Comparison of ENCODE assay signal across 19 cellular contexts in the genomic region with DNA sequence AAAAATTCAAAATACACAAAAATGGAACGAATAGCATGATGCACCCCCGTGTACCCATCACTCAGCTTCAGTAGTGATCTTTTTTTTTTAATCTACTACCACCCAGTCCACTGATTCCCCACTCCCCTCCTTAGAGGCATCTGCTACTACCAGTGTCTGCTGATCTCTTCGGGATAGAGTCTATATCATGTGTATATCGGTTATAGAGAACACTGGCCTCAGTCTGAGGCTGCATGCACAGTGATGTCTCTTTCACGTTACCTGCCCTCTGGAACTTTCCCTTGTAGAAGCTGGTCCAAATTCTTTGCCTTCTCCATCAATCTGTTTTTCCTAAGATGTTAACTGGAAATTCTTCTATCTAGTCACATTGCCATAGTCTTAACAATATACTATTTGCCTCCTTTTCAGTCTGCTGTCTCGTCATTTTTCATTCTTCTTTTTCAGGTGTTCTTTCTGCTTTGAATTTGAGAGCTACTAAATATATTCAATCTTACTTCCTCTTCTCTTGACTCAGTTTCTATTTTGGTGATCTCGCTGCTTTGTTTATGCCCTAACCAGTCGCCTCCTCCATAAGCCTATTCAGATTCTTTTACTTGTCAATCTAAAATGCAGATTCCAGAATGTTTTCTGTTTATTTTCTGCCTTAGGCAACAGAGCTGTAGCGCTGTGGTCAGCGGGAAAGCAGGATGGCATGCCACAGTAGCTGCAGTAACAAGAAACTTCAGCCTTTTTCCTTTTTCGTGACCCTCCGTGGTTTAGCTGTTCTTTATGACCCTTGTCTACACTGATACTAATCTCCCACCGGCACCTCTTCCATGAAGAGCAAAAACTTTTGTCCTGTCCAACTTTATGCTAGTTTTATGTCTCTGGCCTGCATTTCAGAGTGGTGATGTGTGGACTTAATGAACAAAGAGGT.
DNase-seq lines count a peak whose midpoint lies in the region; ATAC-seq and TF ChIP-seq lines count a peak whose summit lies in the region.
"Had no signal": no experiment of that assay in that cellular context is flagged by ENCODE, and none has a peak within 500 bp of the region (broad histone marks: within the 10 kb centered on the region; RNA-seq: fewer than 3 reads in every experiment).

No MANE protein-coding gene starts in this region.

- H3K9me3 Mint-ChIP-seq in IgD-negative memory B cell = no peaks in the 10 kb centered on the region
- no peaks in the 10 kb centered on the region for H3K9me3 Mint-ChIP-seq in chondrocyte (ENCODE audit: low read depth)
- no peaks in the 10 kb centered on the region for H3K9me3 Mint-ChIP-seq in stimulated activated memory B cell treated with anti-CD40 and anti-IgM and Interleukin-4, amounts not matched to agents 10 μg/mL and 1 μg/mL and 100 μg/mL, for 72 hours
- no peaks in the 10 kb centered on the region for H3K9me3 Mint-ChIP-seq in activated T-cell treated with anti-CD3 and anti-CD28 coated beads, Interleukin-2, amount 50 U/mL, for 24 hours
- H3K9me3 Mint-ChIP-seq: activated T-cell treated with anti-CD3 and anti-CD28 coated beads, Interleukin-2, amount 50 U/mL, for 72 hours; CD14-positive monocyte; natural killer cell had no signal

- no peak for TF ChIP-seq CTCF in chondrocyte (IDR thresholded peaks at IDR 0.05)

- H3K27me3 Mint-ChIP-seq in IgD-negative memory B cell (no peaks in the 10 kb centered on the region), chondrocyte (ENCODE audit: low read depth) (no peaks in the 10 kb centered on the region)
- H3K27me3 Mint-ChIP-seq in stimulated activated memory B cell treated with anti-CD40 and anti-IgM and Interleukin-4, amounts not matched to agents 10 μg/mL and 1 μg/mL and 100 μg/mL, for 72 hours = no peaks in the 10 kb centered on the region
- no peaks in the 10 kb centered on the region for H3K27me3 Mint-ChIP-seq in activated T-cell treated with anti-CD3 and anti-CD28 coated beads, Interleukin-2, amount 50 U/mL, for 24 hours

- H3K4me3 Mint-ChIP-seq in IgD-negative memory B cell (peak overlapping the region; percentile 10 to 88 (median 78)), chondrocyte (ENCODE audit: unreplicated experiment) (no peak overlapping the region)
- peak overlapping the region; percentile 46 for H3K4me3 Mint-ChIP-seq in stimulated activated memory B cell treated with anti-CD40 and anti-IgM and Interleukin-4, amounts not matched to agents 10 μg/mL and 1 μg/mL and 100 μg/mL, for 72 hours
- H3K4me3 Mint-ChIP-seq in activated T-cell treated with anti-CD3 and anti-CD28 coated beads, Interleukin-2, amount 50 U/mL, for 24 hours = no peak overlapping the region
- H3K4me3 Mint-ChIP-seq: activated T-cell treated with anti-CD3 and anti-CD28 coated beads, Interleukin-2, amount 50 U/mL, for 72 hours; CD14-positive monocyte; natural killer cell had no signal

- no peak for DNase-seq in chondrocyte (ENCODE audit: low spot score)
- DNase-seq in activated T-cell treated with anti-CD3 and anti-CD28 coated beads, Interleukin-2, amount 50 U/mL, for 24 hours = no peak
- DNase-seq in activated naive CD4-positive, alpha-beta T cell (lab: John Stamatoyannopoulos, UW) = no peak
- DNase-seq in NOMO-1 treated with DMSO at 0.1 percent for 48 hours (lab: John Stamatoyannopoulos, UW; ENCODE audit: unreplicated experiment) = no peak
- DNase-seq: activated CD4-positive, alpha-beta T cell treated with anti-CD3 and anti-CD28 coated beads, Interleukin-2, amount 50 U/mL, for 1 hour; activated T-cell treated with anti-CD3 and anti-CD28 coated beads, Interleukin-2, amount 50 U/mL, for 72 hours; aorta; dermis blood vessel endothelial cell; DND-41; left lung; natural killer cell; retina; stimulated activated CD4-positive, alpha-beta T cell treated with anti-CD3 and anti-CD28 coated beads, Interleukin-1b, Interleukin-23, amount 100 ng/mL, for 48 hours; T1000; transverse colon had no signal

- H3K27ac Mint-ChIP-seq in IgD-negative memory B cell (peak overlapping the region in 1 of 3 donors; percentile 18), chondrocyte (ENCODE audit: unreplicated experiment) (peak overlapping the region; percentile 70)
- peak overlapping the region; percentile 20 for H3K27ac Mint-ChIP-seq in stimulated activated memory B cell treated with anti-CD40 and anti-IgM and Interleukin-4, amounts not matched to agents 10 μg/mL and 1 μg/mL and 100 μg/mL, for 72 hours
- no peak overlapping the region for H3K27ac Mint-ChIP-seq in activated T-cell treated with anti-CD3 and anti-CD28 coated beads, Interleukin-2, amount 50 U/mL, for 24 hours
- H3K27ac Mint-ChIP-seq: activated T-cell treated with anti-CD3 and anti-CD28 coated beads, Interleukin-2, amount 50 U/mL, for 72 hours; CD14-positive monocyte; natural killer cell had no signal

- H3K36me3 Mint-ChIP-seq in IgD-negative memory B cell = peaks cover 12% of the 10 kb centered on the region
- peaks cover 14% of the 10 kb centered on the region for H3K36me3 Mint-ChIP-seq in chondrocyte (ENCODE audit: low read depth)
- H3K36me3 Mint-ChIP-seq in stimulated activated memory B cell treated with anti-CD40 and anti-IgM and Interleukin-4, amounts not matched to agents 10 μg/mL and 1 μg/mL and 100 μg/mL, for 72 hours = peaks cover 46% of the 10 kb centered on the region
- H3K36me3 Mint-ChIP-seq in activated T-cell treated with anti-CD3 and anti-CD28 coated beads, Interleukin-2, amount 50 U/mL, for 24 hours (ENCODE audit: low read depth) = peaks cover 20% of the 10 kb centered on the region

- ATAC-seq in GM18867 (IDR thresholded peaks at IDR 0.05; ENCODE audit: unreplicated experiment) = peak; percentile 62
- ATAC-seq in stimulated activated memory B cell treated with anti-CD40 and anti-IgM and Interleukin-4, amounts not matched to agents 10 μg/mL and 1 μg/mL and 100 μg/mL, for 72 hours = no peak
- ATAC-seq: activated T-cell treated with anti-CD3 and anti-CD28 coated beads, Interleukin-2, amount 50 U/mL, for 72 hours; left lung; natural killer cell had no signal

- peaks cover 24 to 38% (median 28%) of the 10 kb centered on the region in 3 donors for H3K4me1 Mint-ChIP-seq in IgD-negative memory B cell
- H3K4me1 Mint-ChIP-seq in chondrocyte (ENCODE audit: low read depth) = peaks cover 54% of the 10 kb centered on the region
- H3K4me1 Mint-ChIP-seq in stimulated activated memory B cell treated with anti-CD40 and anti-IgM and Interleukin-4, amounts not matched to agents 10 μg/mL and 1 μg/mL and 100 μg/mL, for 72 hours = peaks cover 17% of the 10 kb centered on the region
- peaks cover 2% of the 10 kb centered on the region for H3K4me1 Mint-ChIP-seq in activated T-cell treated with anti-CD3 and anti-CD28 coated beads, Interleukin-2, amount 50 U/mL, for 24 hours (ENCODE audit: low read depth)
- H3K4me1 Mint-ChIP-seq: CD14-positive monocyte had no signal

Comparison
In these comparisons a context has a peak if more than half of its experiments do, and no peak if none do; other contexts are left out.
1. H3K4me3 Mint-ChIP-seq: peak in IgD-negative memory B cell (4 of 4) and stimulated activated memory B cell treated with anti-CD40 and anti-IgM and Interleukin-4, amounts not matched to agents 10 μg/mL and 1 μg/mL and 100 μg/mL, for 72 hours (single experiment); none in chondrocyte (single experiment) and activated T-cell treated with anti-CD3 and anti-CD28 coated beads, Interleukin-2, amount 50 U/mL, for 24 hours (single experiment).